Comparison of ENCODE assay signal across 33 cellular contexts in the genomic region with DNA sequence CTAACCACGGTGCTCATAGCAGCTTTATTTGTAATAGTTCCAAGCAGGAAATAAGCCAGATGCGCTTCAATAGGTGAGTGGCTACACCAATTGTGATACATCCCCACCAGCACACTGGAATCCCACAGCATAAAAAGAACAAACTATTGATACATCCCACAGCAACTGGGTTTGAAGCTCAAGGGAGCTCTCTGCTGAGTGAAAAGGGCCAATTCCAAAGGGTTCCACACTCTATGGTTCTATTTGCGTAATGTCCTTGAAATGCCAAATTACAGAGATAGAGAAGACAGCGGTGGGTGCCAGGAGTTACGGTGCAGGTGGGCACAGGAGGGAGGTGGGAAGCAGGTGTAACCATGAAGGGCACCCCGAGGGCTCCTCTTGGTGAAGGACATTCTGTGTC.
"Had no signal": no experiment of that assay in that cellular context is flagged by ENCODE, and none has a peak within 500 bp of the region (broad histone marks: within the 10 kb centered on the region; RNA-seq: fewer than 3 reads in every experiment).

No MANE protein-coding gene starts in this region.

- H3K36me3 ChIP-seq: adrenal gland, brain microvascular endothelial cell, breast epithelium had no signal

- DNase-seq: activated B cell treated with CpG ODN at 0.5 μM for 24 hours; activated CD4-positive, alpha-beta memory T cell treated with anti-CD3 and anti-CD28 coated beads for 36 hours; activated CD4-positive, alpha-beta T cell treated with anti-CD3 and anti-CD28 coated beads for 4 hours; activated CD4-positive, alpha-beta T cell treated with anti-CD3 and anti-CD28 coated beads, Interleukin-2, amount 10 ng/mL, durations not matched to agents 24 days and 14 days; activated CD4-positive, alpha-beta T cell treated with anti-CD3 and anti-CD28 coated beads, Interleukin-2, amount 50 U/mL, for 1 hour; activated CD4-positive, alpha-beta T cell treated with anti-CD3 and anti-CD28 coated beads, Interleukin-2, amount 50 U/mL, for 4 hours; activated CD4-positive, CD25-positive, alpha-beta regulatory T cell treated with anti-CD3 and anti-CD28 coated beads, Interleukin-2, amount 50 U/mL, for 72 hours; activated CD8-positive, alpha-beta T cell treated with anti-CD3 and anti-CD28 coated beads for 36 hours; activated gamma-delta T cell treated with Interleukin-2 at 50 U/mL for 16 hours; activated naive CD4-positive, alpha-beta T cell; activated naive CD4-positive, alpha-beta T cell treated with anti-CD3 and anti-CD28 coated beads for 36 hours; activated naive CD4-positive, alpha-beta T cell treated with anti-CD3 and anti-CD28 coated beads, Interleukin-2, amount 50 U/mL, for 16 hours; activated naive CD8-positive, alpha-beta T cell treated with anti-CD3 and anti-CD28 coated beads for 36 hours; activated T-cell treated with anti-CD3 and anti-CD28 coated beads for 4 hours; activated T-cell treated with anti-CD3 and anti-CD28 coated beads, Interleukin-2, amount 50 U/mL, for 1 hour; activated T-cell treated with anti-CD3 and anti-CD28 coated beads, Interleukin-2, amount 50 U/mL, for 4 hours; activated T-cell treated with anti-CD3 and anti-CD28 coated beads, Interleukin-2, amount 50 U/mL, for 72 hours; adrenal gland; amniotic stem cell; aorta; body of pancreas; brain microvascular endothelial cell; central memory CD4-positive, alpha-beta T cell; SW 1271; T-helper 1 cell; T-helper 2 cell; T-helper 9 cell had no signal

- H3K9me3 ChIP-seq: adrenal gland, body of pancreas had no signal

- H3K4me3 ChIP-seq: adrenal gland, body of pancreas, breast epithelium had no signal

- H3K27me3 ChIP-seq: adrenal gland, body of pancreas, brain microvascular endothelial cell had no signal

- H3K4me1 ChIP-seq: adrenal gland, body of pancreas, breast epithelium had no signal

- H3K27ac ChIP-seq: adrenal gland, body of pancreas, brain microvascular endothelial cell, breast epithelium, VCaP had no signal

- ATAC-seq: activated CD8-positive, alpha-beta T cell treated with anti-CD3 and anti-CD28 coated beads for 36 hours; activated naive CD4-positive, alpha-beta T cell treated with anti-CD3 and anti-CD28 coated beads, Interleukin-2, amount 50 U/mL, for 72 hours; activated T-cell treated with anti-CD3 and anti-CD28 coated beads, Interleukin-2, amount 50 U/mL, for 4 hours; activated T-cell treated with anti-CD3 and anti-CD28 coated beads, Interleukin-2, amount 50 U/mL, for 72 hours; activated T-helper 17 cell treated with anti-CD3 and anti-CD28 coated beads, Interleukin-2, amount 50 U/mL, for 72 hours; body of pancreas had no signal

- FAIRE-seq: astrocyte, TTC549 had no signal
